ENCODE assay signal across 8 cellular contexts in the genomic region with DNA sequence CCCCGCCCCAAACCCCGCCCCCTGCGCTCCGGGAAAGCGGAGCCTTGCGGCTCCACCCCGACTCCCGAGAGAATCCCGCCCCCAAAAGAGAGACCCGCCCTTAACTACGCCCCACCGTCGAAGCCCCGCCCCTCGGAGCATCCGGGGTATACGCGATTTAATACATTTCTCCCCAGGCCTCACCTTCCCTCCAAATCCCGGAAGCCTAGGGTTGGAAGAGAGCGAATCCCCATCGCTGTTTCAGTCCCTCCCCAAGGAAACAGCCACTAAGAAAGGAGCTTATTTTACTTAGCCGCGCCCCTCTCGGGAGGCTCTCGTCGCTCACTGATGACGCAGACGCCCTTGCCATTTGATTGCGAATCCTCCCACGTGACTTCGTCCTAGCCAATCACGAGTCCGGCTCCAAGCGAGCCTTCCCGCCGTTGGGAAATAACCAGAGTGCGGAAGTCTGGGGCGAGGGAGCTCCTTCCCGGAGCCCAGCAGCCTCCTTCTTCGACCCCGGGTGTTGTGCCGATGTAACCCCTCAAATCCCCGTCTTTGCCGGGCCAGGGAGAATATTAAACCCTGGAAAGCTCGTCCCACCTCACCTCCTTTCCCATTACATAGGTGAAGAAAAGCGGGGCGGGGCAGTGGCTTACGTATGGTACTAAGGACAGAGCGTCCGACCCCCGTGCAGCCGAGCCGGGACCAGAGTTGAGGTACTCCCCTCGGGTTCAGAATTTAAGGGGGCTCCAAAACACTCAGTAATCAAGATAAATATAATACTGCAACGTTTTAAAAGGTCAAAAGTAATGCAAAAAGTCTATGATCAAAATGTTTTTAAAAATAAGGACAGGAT. TPM values are rescaled to one million over a fixed set of nuclear protein-coding genes. Genes with fewer than 3 reads are reported as not detected.
DNase-seq lines count a peak whose midpoint lies in the region; ATAC-seq and TF ChIP-seq lines count a peak whose summit lies in the region.

No MANE protein-coding gene starts in this region.

- DNase-seq in CD14-positive monocyte (ENCODE audit: low spot score), result peak; percentile 100
- DNase-seq in NCI-H748 (lab: John Stamatoyannopoulos, UW; ENCODE audit: unreplicated experiment), result peak; percentile 99
- DNase-seq in activated CD4-positive, alpha-beta T cell treated with anti-CD3 and anti-CD28 coated beads, Interleukin-2, amount 50 U/mL, for 24 hours (ENCODE audit: low read depth in 1 of 2, low spot score in 1 of 2), result peak; percentile 99 to 100
- DNase-seq in left lobe of liver (ENCODE audit: low spot score), result peak; percentile 99
- DNase-seq in stimulated activated CD4-positive, alpha-beta T cell treated with anti-CD3 and anti-CD28 coated beads, Interleukin-2, amount 100 ng/mL, for 24 hours, result peak; percentile 99

- H3K27me3 Mint-ChIP-seq in CD14-positive monocyte (ENCODE audit: low read depth in 3 of 3), result peaks cover 2 to 20% (median 5%) of the 10 kb centered on the region in 3 donors
- H3K27me3 Mint-ChIP-seq in dendritic cell treated with granulocyte-macrophage colony-stimulating factor and Interleukin-4, amounts not matched to agents 40 ng/mL and 50 ng/mL, for 4 days, result peaks cover 22% of the 10 kb centered on the region

- ATAC-seq in GM19395 (IDR thresholded peaks at IDR 0.05; ENCODE audit: unreplicated experiment) (peak; percentile 86), HG03558 (IDR thresholded peaks at IDR 0.05; ENCODE audit: extremely low read depth, unreplicated experiment) (peak; percentile 59), left lobe of liver (peak; percentile 91)

- peak overlapping the region; percentile 81 to 88 for H3K4me3 Mint-ChIP-seq in CD14-positive monocyte
- peak overlapping the region; percentile 75 for H3K4me3 Mint-ChIP-seq in dendritic cell treated with granulocyte-macrophage colony-stimulating factor and Interleukin-4, amounts not matched to agents 40 ng/mL and 50 ng/mL, for 4 days

- peaks cover 8 to 9% of the 10 kb centered on the region in 2 donors for H3K36me3 Mint-ChIP-seq in CD14-positive monocyte
- H3K36me3 Mint-ChIP-seq in dendritic cell treated with granulocyte-macrophage colony-stimulating factor and Interleukin-4, amounts not matched to agents 40 ng/mL and 50 ng/mL, for 4 days (ENCODE audit: low read depth), result no peaks in the 10 kb centered on the region

- peak overlapping the region; percentile 86 to 98 (median 93) for H3K27ac Mint-ChIP-seq in CD14-positive monocyte
- H3K27ac Mint-ChIP-seq in dendritic cell treated with granulocyte-macrophage colony-stimulating factor and Interleukin-4, amounts not matched to agents 40 ng/mL and 50 ng/mL, for 4 days, result peak overlapping the region; percentile 88

- H3K4me1 Mint-ChIP-seq in CD14-positive monocyte, result peaks cover 18% of the 10 kb centered on the region
- peaks cover 26% of the 10 kb centered on the region for H3K4me1 Mint-ChIP-seq in dendritic cell treated with granulocyte-macrophage colony-stimulating factor and Interleukin-4, amounts not matched to agents 40 ng/mL and 50 ng/mL, for 4 days (ENCODE audit: low read depth)

- no peak for TF ChIP-seq CTCF in CD14-positive monocyte (IDR thresholded peaks at IDR 0.05)

- H3K9me3 Mint-ChIP-seq in CD14-positive monocyte, result no peaks in the 10 kb centered on the region
- no peaks in the 10 kb centered on the region for H3K9me3 Mint-ChIP-seq in dendritic cell treated with granulocyte-macrophage colony-stimulating factor and Interleukin-4, amounts not matched to agents 40 ng/mL and 50 ng/mL, for 4 days

- intact Hi-C loops in CD14-positive monocyte (cut with micrococcal nuclease), result loop anchor here in 1 of 2 donors (10.0 kb wide), 1 partner anchor 792 kb away; the partner anchor contains the start of genes RECQL5 and SAP30BP
- intact Hi-C loops in dendritic cell treated with granulocyte-macrophage colony-stimulating factor and Interleukin-4, amounts not matched to agents 40 ng/mL and 50 ng/mL, for 4 days (cut with micrococcal nuclease), result loop anchor here (1.0 to 2.0 kb wide), 2 partner anchors 97 to 126 kb away; partner anchors contain the start of gene NAT9

RNA-seq across cellular contexts. Expression of gene FDXR, which starts 0.5 kb away (rescaled TPM):
- polyA plus RNA-seq in CD14-positive monocyte, result 1 to 10 TPM; 6.2 to 7.3 TPM
- 10.0 TPM for total RNA-seq in left lobe of liver

RNA-seq across cellular contexts. Expression of gene GRIN2C, which starts 13.6 kb away (rescaled TPM):
- polyA plus RNA-seq in CD14-positive monocyte, result not detected
- total RNA-seq in left lobe of liver, result not detected

RNA-seq across cellular contexts. Expression of gene FADS6, which starts 20.2 kb away (rescaled TPM):
- polyA plus RNA-seq in CD14-positive monocyte, result not detected
- total RNA-seq in left lobe of liver, result 1.8 TPM

RNA-seq across cellular contexts. Expression of gene USH1G, which starts 49.8 kb away (rescaled TPM):
- polyA plus RNA-seq in CD14-positive monocyte, result not detected
- total RNA-seq in left lobe of liver, result not detected

RNA-seq across cellular contexts. Expression of gene OTOP2, which starts 50.8 kb away (rescaled TPM):
- not detected for polyA plus RNA-seq in CD14-positive monocyte
- total RNA-seq in left lobe of liver, result not detected

Comparison
In these comparisons a context has a peak if more than half of its experiments do, and no peak if none do; other contexts are left out.
1. Peak in every context shown above with its lines: DNase-seq and ATAC-seq.